ENCODE assay signal across 22 cellular contexts in the genomic region with DNA sequence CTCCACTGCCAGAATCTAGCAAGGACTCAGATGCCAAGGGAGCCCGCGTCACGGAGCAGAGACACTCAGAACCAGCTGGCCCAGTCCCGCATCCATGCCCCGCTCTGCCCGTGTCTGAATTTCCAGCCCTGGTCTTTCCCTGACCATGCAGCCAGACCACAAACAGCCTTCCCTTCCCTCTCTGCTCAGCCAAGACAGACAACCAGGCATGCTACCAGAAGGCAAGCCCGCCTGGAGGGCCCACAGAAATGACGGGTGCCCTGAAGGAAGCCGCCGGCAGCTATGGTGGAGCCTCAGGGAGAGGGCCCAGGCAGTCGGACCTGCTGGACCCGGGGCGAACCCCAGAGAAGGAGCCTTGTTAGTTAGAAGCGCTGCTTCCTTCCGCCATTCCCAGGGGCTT. TPM values are rescaled to one million over a fixed set of nuclear protein-coding genes. Genes with fewer than 3 reads are reported as not detected.
"Had no signal": no experiment of that assay in that cellular context is flagged by ENCODE, and none has a peak within 500 bp of the region (broad histone marks: within the 10 kb centered on the region; RNA-seq: fewer than 3 reads in every experiment).

No MANE protein-coding gene starts in this region.

- DNase-seq: IMR-90, Karpas-422, KG1, MG63, NCI-H1092, NCI-H1105 treated with DMSO at 0.1 percent for 48 hours, NCI-H1417 treated with DMSO at 0.1 percent for 48 hours, NCI-H146, NCI-H1694 treated with DMSO at 0.1 percent for 48 hours, NCI-H2081 treated with DMSO at 0.1 percent for 48 hours, NCI-H2171, NCI-H226, NCI-H446, NCI-H510A, NCI-H524 treated with DMSO at 0.1 percent for 48 hours, NCI-H69, NCI-H774, SHP77, SK-N-SH had no signal

- H3K36me3 ChIP-seq: MG63 had no signal

- H3K4me3 ChIP-seq: MG63 had no signal

- H3K9me3 ChIP-seq: MG63, SK-N-SH had no signal

- H3K27ac ChIP-seq: RWPE1 had no signal

RNA-seq across cellular contexts. Expression of a gene that starts 45.1 kb away (rescaled TPM):
- total RNA-seq: HT-29, IMR-90, SK-MEL-5 had no signal
- polyA plus RNA-seq: IMR-90, SK-N-SH had no signal
